In genomic region chr17:7582401-7583252, GRCh38 we compare ENCODE assay signal across 8 cellular contexts. TPM values are rescaled to one million over a fixed set of nuclear protein-coding genes. Genes with fewer than 3 reads are reported as not detected.
DNase-seq lines count a peak whose midpoint lies in the region; ATAC-seq, FAIRE-seq and TF ChIP-seq lines count a peak whose summit lies in the region.

No MANE protein-coding gene starts in this region.

- H3K27ac ChIP-seq in A673 (ENCODE audit: low read depth, low read length, poor library complexity, severe bottlenecking) (peak overlapping the region; percentile 99), HUES64 (ENCODE audit: low read depth, low read length) (peak overlapping the region; percentile 98), muscle layer of colon (ENCODE audit: low read depth, low read length) (peak overlapping the region; percentile 96)

- CTCF ChIA-PET in A673 (lab: Charles Lee): interaction anchor here (0.6 to 1.0 kb wide), 2 partner anchors 67 to 105 kb away, joined by 5 to 6 read pairs; partner anchors contain the start of genes TP53 and WRAP53

- H3K27me3 ChIP-seq in A673 (replicated peaks; ENCODE audit: insufficient read depth, low read depth, low read length, poor library complexity) (no peaks in the 10 kb centered on the region), HUES64 (ENCODE audit: insufficient read depth, low read length) (no peaks in the 10 kb centered on the region), bronchial epithelial cell (ENCODE audit: control insufficient read depth, insufficient read depth, low read length) (no peaks in the 10 kb centered on the region), muscle layer of colon (ENCODE audit: control insufficient read depth in 1 of 2, insufficient read depth in 2 of 2, low read length in 2 of 2) (no peaks in the 10 kb centered on the region)

- no peak for ATAC-seq in HG03196 (IDR thresholded peaks at IDR 0.05; ENCODE audit: unreplicated experiment)

- peaks cover 50% of the 10 kb centered on the region for H3K4me1 ChIP-seq in A673 (ENCODE audit: insufficient read depth, low read length, poor library complexity, severe bottlenecking)
- no peaks in the 10 kb centered on the region; the same call in 1 of the 2 replicates for H3K4me1 ChIP-seq in HUES64 (ENCODE audit: insufficient read depth, low read length)
- H3K4me1 ChIP-seq in muscle layer of colon (ENCODE audit: insufficient read depth, low read length): peaks cover 38% of the 10 kb centered on the region

- H3K4me3 ChIP-seq in A673 (ENCODE audit: low read depth, low read length, poor library complexity, severe bottlenecking) (no peak overlapping the region), HUES64 (ENCODE audit: low read length) (peak overlapping the region; percentile 80), bronchial epithelial cell (ENCODE audit: low read depth, low read length) (peak overlapping the region; percentile 57), muscle layer of colon (ENCODE audit: low read depth in 1 of 2, low read length in 2 of 2) (peak overlapping the region; percentile 27 to 80)

- BruUV-seq in A673 (replicated peaks; lab: Mats Ljungman, UMichigan): no TSS peak

- FAIRE-seq in bronchial epithelial cell (lab: Jason Lieb, UNC): no peak
- no peak for FAIRE-seq in GM19239 (lab: Jason Lieb, UNC)

- TF ChIP-seq CTCF in A673 (conservative IDR thresholded peaks at IDR 0.05; ENCODE audit: low read depth, low read length): no peak
- TF ChIP-seq CTCF in bronchial epithelial cell (IDR thresholded peaks at IDR 0.05; ENCODE audit: insufficient read depth, low read length, severe bottlenecking): no peak

- intact Hi-C loops in A673 (cut with micrococcal nuclease; ENCODE audit: unreplicated experiment): loop anchor here (5.0 kb wide), 2 partner anchors 105 to 305 kb away; partner anchors contain the start of genes CHD3, TP53 and WRAP53

- H3K36me3 ChIP-seq in A673 (ENCODE audit: insufficient read depth, low read length, poor library complexity, severe bottlenecking): peaks cover 43% of the 10 kb centered on the region
- peaks cover 33% of the 10 kb centered on the region for H3K36me3 ChIP-seq in HUES64 (ENCODE audit: insufficient read depth, low read length)
- H3K36me3 ChIP-seq in bronchial epithelial cell (ENCODE audit: control insufficient read depth, insufficient read depth, low read length): peaks cover 22% of the 10 kb centered on the region
- peaks cover 29% of the 10 kb centered on the region for H3K36me3 ChIP-seq in muscle layer of colon (ENCODE audit: insufficient read depth, low read length)

- 93% methylated on average over 36 of the region's 36 CpGs for WGBS in HUES64

- DNase-seq in A673 (ENCODE audit: low spot score) (no peak), bronchial epithelial cell (ENCODE audit: low read depth) (no peak), NAMALWA (ENCODE audit: low spot score) (no peak), GM19239 (ENCODE audit: insufficient read length, low spot score) (no peak), cerebellum (ENCODE audit: low spot score) (no peak)

- H3K9ac ChIP-seq in HUES64 (ENCODE audit: low read depth, low read length) (peak overlapping the region; percentile 98), muscle layer of colon (ENCODE audit: low read length) (no peak overlapping the region)

- H3K9me3 ChIP-seq in A673 (ENCODE audit: low read depth, low read length, poor library complexity, severe bottlenecking) (no peaks in the 10 kb centered on the region), HUES64 (ENCODE audit: insufficient read depth, low read depth, low read length) (no peaks in the 10 kb centered on the region), muscle layer of colon (ENCODE audit: low read length) (no peaks in the 10 kb centered on the region)

- POLR2A ChIA-PET in A673 (lab: Charles Lee; ENCODE audit: low non-redundant PET): interaction anchor here (0.6 kb wide), 1 partner anchor 325 kb away, joined by 6 read pairs; no protein-coding TSS in a partner anchor

RNA-seq across cellular contexts. Expression of gene MPDU1, which starts 1.0 kb away (rescaled TPM):
- total RNA-seq in A673 (2021): 133 and 149 TPM in 2 replicates
- polyA plus RNA-seq in HUES64 (2013, experiment 1 of 2): 59.3 TPM
- polyA plus RNA-seq in HUES64 (2013, experiment 2 of 2): 53.6 TPM
- 54.7 and 56.3 TPM in 2 replicates for total RNA-seq in bronchial epithelial cell
- total RNA-seq in cerebellum: 37.6 TPM

RNA-seq across cellular contexts. Expression of gene CD68, which starts 3.2 kb away (rescaled TPM):
- 1.6 and 1.8 TPM in 2 replicates for total RNA-seq in A673 (2021)
- polyA plus RNA-seq in HUES64 (2013, experiment 1 of 2): not detected
- 0.13 TPM for polyA plus RNA-seq in HUES64 (2013, experiment 2 of 2)
- total RNA-seq in bronchial epithelial cell: 11.3 and 16.4 TPM in 2 replicates
- 3.2 TPM for total RNA-seq in cerebellum

RNA-seq across cellular contexts. Expression of gene SOX15, which starts 7.3 kb away (rescaled TPM):
- total RNA-seq in A673 (2021) (0.87 and 1.3 TPM in 2 replicates), bronchial epithelial cell (23.4 and 41.7 TPM in 2 replicates), cerebellum (1.5 TPM)
- 3.0 TPM for polyA plus RNA-seq in HUES64 (2013, experiment 1 of 2)
- 2.2 TPM for polyA plus RNA-seq in HUES64 (2013, experiment 2 of 2)

RNA-seq across cellular contexts. Expression of gene SENP3, which starts 20.9 kb away (rescaled TPM):
- 113 and 122 TPM in 2 replicates for total RNA-seq in A673 (2021)
- polyA plus RNA-seq in HUES64 (2013, experiment 1 of 2): 87.8 TPM
- polyA plus RNA-seq in HUES64 (2013, experiment 2 of 2): 85.4 TPM
- total RNA-seq in bronchial epithelial cell: 94.7 and 129 TPM in 2 replicates
- total RNA-seq in cerebellum: 44.9 TPM

RNA-seq across cellular contexts. Expression of gene TNFSF13, which starts 24.1 kb away (rescaled TPM):
- total RNA-seq in A673 (2021): 0.69 and 0.74 TPM in 2 replicates
- polyA plus RNA-seq in HUES64 (2013, experiment 1 of 2): 1.7 TPM
- 1.6 TPM for polyA plus RNA-seq in HUES64 (2013, experiment 2 of 2)
- 2.6 and 3.7 TPM in 2 replicates for total RNA-seq in bronchial epithelial cell
- total RNA-seq in cerebellum: 1.1 TPM
